16 cellular contexts compared by ENCODE assay signal in the genomic region with DNA sequence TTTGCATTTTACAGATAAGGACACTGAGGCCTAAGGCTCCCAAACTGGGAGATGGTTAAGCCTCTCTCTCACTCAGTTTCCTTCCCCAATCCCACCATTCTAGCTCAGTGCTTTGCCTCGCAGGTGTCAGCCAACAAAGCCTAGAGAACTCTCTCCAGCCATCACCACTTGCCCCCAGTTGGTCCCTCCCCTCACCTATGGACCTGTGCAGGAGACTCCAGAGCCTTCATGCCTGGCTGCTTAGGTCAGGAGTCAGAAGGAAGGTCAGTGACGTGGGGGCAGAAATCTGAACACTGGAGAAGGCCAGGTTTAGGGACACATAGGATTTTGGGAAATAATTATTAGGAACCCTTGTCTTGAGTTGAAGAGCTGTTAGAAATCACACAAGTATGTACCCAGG.
"Had no signal": no experiment of that assay in that cellular context is flagged by ENCODE, and none has a peak within 500 bp of the region (broad histone marks: within the 10 kb centered on the region; RNA-seq: fewer than 3 reads in every experiment).

No MANE protein-coding gene starts in this region.

- DNase-seq: dermis blood vessel endothelial cell; effector CD4-positive, alpha-beta T cell; foreskin melanocyte; midbrain; nephron progenitor cell; psoas muscle; retina; stimulated activated CD4-positive, alpha-beta T cell treated with anti-CD3 and anti-CD28 coated beads, Interleukin-2, amount 100 ng/mL, for 24 hours; stimulated activated CD4-positive, alpha-beta T cell treated with anti-CD3 and anti-CD28 coated beads, Interleukin-4, amount 100 ng/mL, for 4 hours; stimulated activated naive B cell treated with anti-CD40 and anti-IgM and Interleukin-4, amounts not matched to agents 10 μg/mL and 1 μg/mL and 100 μg/mL, for 72 hours; stimulated activated naive CD8-positive, alpha-beta T cell treated with anti-CD3 and anti-CD28 coated beads, Interleukin-15, amount 100 ng/mL, for 72 hours; transverse colon had no signal

- H3K9me3 ChIP-seq: right lobe of liver, thoracic aorta had no signal

- H3K4me3 ChIP-seq: hepatocyte, psoas muscle, right lobe of liver, skin epidermis, thoracic aorta, transverse colon had no signal

- H3K27me3 ChIP-seq: right lobe of liver had no signal

- H3K4me1 ChIP-seq: psoas muscle, right lobe of liver, transverse colon had no signal

- ATAC-seq: psoas muscle; right lobe of liver; stimulated activated naive B cell treated with anti-CD40 and anti-IgM and Interleukin-4, amounts not matched to agents 10 μg/mL and 1 μg/mL and 100 μg/mL, for 72 hours; stimulated activated naive CD8-positive, alpha-beta T cell treated with anti-CD3 and anti-CD28 coated beads, Interleukin-15, amount 100 ng/mL, for 72 hours had no signal

- H3K4me3 Mint-ChIP-seq: nephron progenitor cell; stimulated activated naive B cell treated with anti-CD40 and anti-IgM and Interleukin-4, amounts not matched to agents 10 μg/mL and 1 μg/mL and 100 μg/mL, for 72 hours; stimulated activated naive CD8-positive, alpha-beta T cell treated with anti-CD3 and anti-CD28 coated beads, Interleukin-15, amount 100 ng/mL, for 72 hours had no signal

- H3K4me1 Mint-ChIP-seq: stimulated activated naive B cell treated with anti-CD40 and anti-IgM and Interleukin-4, amounts not matched to agents 10 μg/mL and 1 μg/mL and 100 μg/mL, for 72 hours; stimulated activated naive CD8-positive, alpha-beta T cell treated with anti-CD3 and anti-CD28 coated beads, Interleukin-15, amount 100 ng/mL, for 72 hours had no signal

- H3K27ac Mint-ChIP-seq: nephron progenitor cell; stimulated activated naive B cell treated with anti-CD40 and anti-IgM and Interleukin-4, amounts not matched to agents 10 μg/mL and 1 μg/mL and 100 μg/mL, for 72 hours; stimulated activated naive CD8-positive, alpha-beta T cell treated with anti-CD3 and anti-CD28 coated beads, Interleukin-15, amount 100 ng/mL, for 72 hours had no signal

- H3K36me3 ChIP-seq: right lobe of liver, thoracic aorta, transverse colon had no signal

- H3K4me2 ChIP-seq: hepatocyte had no signal

- H2AFZ ChIP-seq: hepatocyte had no signal

- H3K27ac ChIP-seq: hepatocyte, psoas muscle, right lobe of liver, skin epidermis, thoracic aorta, transverse colon had no signal

- H3K79me2 ChIP-seq: hepatocyte had no signal
